Comparison of ENCODE assay signal across 1 cellular context in genomic region chr12:10716704-10717315, GRCh38.
TF ChIP-seq lines count a peak whose summit lies in the region.

No MANE protein-coding gene starts in this region.

TF ChIP-seq in IMR-90, 13 proteins besides CTCF, POLR2A, EP300 and RAD21 (continued from another document):
- TF ChIP-seq FOS (IDR thresholded peaks at IDR 0.05; ENCODE audit: low read depth, low read length) (peak; percentile 91), CHD1 (IDR thresholded peaks at IDR 0.05; ENCODE audit: low read depth, low read length) (no peak)
